In genomic region chr17:48603959-48604769, GRCh38 we compare ENCODE assay signal across 11 cellular contexts. TPM values are rescaled to one million over a fixed set of nuclear protein-coding genes. Genes with fewer than 3 reads are reported as not detected.
A peak's percentile ranks its signal among the peaks of the same experiment; 100 is the strongest.
DNase-seq lines count a peak whose midpoint lies in the region; ATAC-seq and TF ChIP-seq lines count a peak whose summit lies in the region.
"Had no signal": no experiment of that assay in that cellular context is flagged by ENCODE, and none has a peak within 500 bp of the region (broad histone marks: within the 10 kb centered on the region; RNA-seq: fewer than 3 reads in every experiment).

No MANE protein-coding gene starts in this region.

- H3K4me3 ChIP-seq in kidney epithelial cell (ENCODE audit: low read depth, low read length) (peak overlapping the region; percentile 92), transverse colon (peak overlapping the region; percentile 7 to 66 (median 41))

- H3K27me3 ChIP-seq in kidney epithelial cell (ENCODE audit: control insufficient read depth, insufficient read depth, low read length) (no peaks in the 10 kb centered on the region), transverse colon (peaks cover 17% of the 10 kb centered on the region)

- peak overlapping the region; percentile 86 to 95 (median 90) for H3K27ac ChIP-seq in transverse colon

- 10 to 21% methylated on average over 8 to 21 of the region's 21 CpGs for WGBS in transverse colon (ENCODE audit: low coverage in 1 of 2), 2 donors

- no peaks in the 10 kb centered on the region for H3K9me3 ChIP-seq in transverse colon

- no peak for TF ChIP-seq EP300 in transverse colon (IDR thresholded peaks at IDR 0.05; ENCODE audit: low read depth)

- in situ Hi-C loops in transverse colon (cut with MboI; ENCODE audit: low pct_ligation_motif_present in 1 of 4, low pct_unique_long_range_greater_than_20kb in 1 of 4, low sequenced_read_pairs in 3 of 4): no loop called here

- ATAC-seq in HG02970 (IDR thresholded peaks at IDR 0.05; ENCODE audit: low FRiP score, unreplicated experiment) (no peak), GM21717 (IDR thresholded peaks at IDR 0.05; ENCODE audit: unreplicated experiment) (no peak)
- ATAC-seq: left ventricle myocardium superior had no signal

- DNase-seq in HCEC 1CT: peak; percentile 58
- peak; percentile 34 for DNase-seq in SHP77 treated with DMSO at 0.1 percent for 48 hours (lab: John Stamatoyannopoulos, UW)
- no peak for DNase-seq in kidney epithelial cell (ENCODE audit: low read depth)
- DNase-seq in transverse colon: peak; percentile 75
- DNase-seq in NK-92 treated with Interleukin-12 subunit alpha and Interleukin-12 subunit beta, amount 100 ng/mL, for 24 hours (lab: John Stamatoyannopoulos, UW): no peak
- DNase-seq: effector CD4-positive, alpha-beta T cell; left ventricle myocardium superior; stimulated activated CD4-positive, alpha-beta T cell treated with anti-CD3 and anti-CD28 coated beads, Interleukin-1b, Interleukin-23, amount 100 ng/mL, for 48 hours had no signal

- no peak for TF ChIP-seq CTCF in kidney epithelial cell (IDR thresholded peaks at IDR 0.05; ENCODE audit: insufficient read depth, low read length, poor library complexity, severe bottlenecking)
- no peak for TF ChIP-seq CTCF in transverse colon (IDR thresholded peaks at IDR 0.05)

- intact Hi-C loops in transverse colon (cut with DNase I; ENCODE audit: low total_unique reads): no loop called here

- peaks cover 6 to 49% (median 39%) of the 10 kb centered on the region in 4 donors for H3K4me1 ChIP-seq in transverse colon

- peak; percentile 69 for TF ChIP-seq POLR2A in transverse colon (IDR thresholded peaks at IDR 0.05)

- H3K36me3 ChIP-seq in kidney epithelial cell (ENCODE audit: control insufficient read depth, insufficient read depth, low read length) (no peaks in the 10 kb centered on the region), transverse colon (no peaks in the 10 kb centered on the region)

RNA-seq across cellular contexts. Expression of gene HOXB6, which starts 0.6 kb away (rescaled TPM):
- 29.8 and 30.7 TPM in 2 replicates for total RNA-seq in kidney epithelial cell
- 10 to 100 TPM; 42.7 to 78.4 (median 62.5) TPM for total RNA-seq in transverse colon

RNA-seq across cellular contexts. Expression of gene HOXB7, which starts 6.7 kb away (rescaled TPM):
- total RNA-seq in kidney epithelial cell (26.3 and 27.2 TPM in 2 replicates), transverse colon (10 to 100 TPM in 3 of 4 donors, not detected in 1; 11.2 to 20.9 (median 16.7) TPM)

RNA-seq across cellular contexts. Expression of gene HOXB5, which starts 10.6 kb away (rescaled TPM):
- 3.6 and 3.8 TPM in 2 replicates for total RNA-seq in kidney epithelial cell
- 10 to 100 TPM; 10.5 to 35.4 (median 18.7) TPM for total RNA-seq in transverse colon
- total RNA-seq: activated T-helper 1 cell treated with anti-CD3 and anti-CD28 coated beads, Interleukin-12 subunit alpha, Interleukin-12 subunit beta, Interleukin-2, Interleukin-4 antibody, amounts not matched to agents 30 ng/mL and 10 ng/mL and 1 ng/mL, durations not matched to agents 14 hours and 24 hours and 36 hours; left ventricle myocardium superior had no signal

RNA-seq across cellular contexts. Expression of gene HOXB8, which starts 10.9 kb away (rescaled TPM):
- 7.2 and 7.5 TPM in 2 replicates for total RNA-seq in kidney epithelial cell
- 10 to 100 TPM in 2 of 4 donors, 1 to 10 TPM in 2; 1.8 to 21.3 (median 8.9) TPM for total RNA-seq in transverse colon
- total RNA-seq: activated T-helper 1 cell treated with anti-CD3 and anti-CD28 coated beads, Interleukin-12 subunit alpha, Interleukin-12 subunit beta, Interleukin-2, Interleukin-4 antibody, amounts not matched to agents 30 ng/mL and 10 ng/mL and 1 ng/mL, durations not matched to agents 14 hours and 24 hours and 36 hours; left ventricle myocardium superior had no signal

RNA-seq across cellular contexts. Expression of gene HOXB3, which starts 14.1 kb away (rescaled TPM):
- total RNA-seq in kidney epithelial cell (24.0 and 31.1 TPM in 2 replicates), transverse colon (10 to 100 TPM; 25.7 to 57.1 (median 34.9) TPM)

Comparison
In these comparisons a context has a peak if more than half of its experiments do, and no peak if none do; other contexts are left out.
1. DNase-seq: peak in HCEC 1CT (single experiment), SHP77 treated with DMSO at 0.1 percent for 48 hours (single experiment) and transverse colon (single experiment); none in kidney epithelial cell (single experiment) and NK-92 treated with Interleukin-12 subunit alpha and Interleukin-12 subunit beta, amount 100 ng/mL, for 24 hours (single experiment).